ENCODE assay signal across 9 cellular contexts in genomic region chrX:10016516-10017132, GRCh38. TPM values are rescaled to one million over a fixed set of nuclear protein-coding genes. Genes with fewer than 3 reads are reported as not detected.
DNase-seq lines count a peak whose midpoint lies in the region; ATAC-seq lines count a peak whose summit lies in the region.
"Had no signal": no experiment of that assay in that cellular context is flagged by ENCODE, and none has a peak within 500 bp of the region (broad histone marks: within the 10 kb centered on the region; RNA-seq: fewer than 3 reads in every experiment).

No MANE protein-coding gene starts in this region.

- no peak for ATAC-seq in right cardiac atrium

- H3K9me3 ChIP-seq in right cardiac atrium (ENCODE audit: control insufficient read depth, low read length) (no peaks in the 10 kb centered on the region), skeletal muscle satellite cell (replicated peaks; ENCODE audit: low read length) (no peaks in the 10 kb centered on the region)

- H3K27me3 Mint-ChIP-seq in activated CD4-positive, alpha-beta memory T cell treated with anti-CD3 and anti-CD28 coated beads for 36 hours: peaks cover 4% of the 10 kb centered on the region

- H3K4me3 ChIP-seq in H7 (ENCODE audit: insufficient read depth, low read depth, low read length) (peak overlapping the region; percentile 72), right cardiac atrium (ENCODE audit: low read length) (peak overlapping the region; percentile 98), skeletal muscle satellite cell (ENCODE audit: low read length) (peak overlapping the region; percentile 76)

- no peak overlapping the region for H3K27ac Mint-ChIP-seq in activated CD4-positive, alpha-beta memory T cell treated with anti-CD3 and anti-CD28 coated beads for 36 hours

- 16% methylated on average over 11 of the region's 11 CpGs for WGBS in right cardiac atrium

- peak overlapping the region; percentile 87 for H3K4me2 ChIP-seq in skeletal muscle satellite cell (ENCODE audit: low read length)

- H3K4me1 ChIP-seq in right cardiac atrium (ENCODE audit: control insufficient read depth, insufficient read depth, low read length) (peaks cover 6% of the 10 kb centered on the region), skeletal muscle satellite cell (ENCODE audit: control insufficient read depth, insufficient read depth, low read length) (peaks cover 28% of the 10 kb centered on the region)

- peak overlapping the region; percentile 83 for H3K9ac ChIP-seq in skeletal muscle satellite cell (ENCODE audit: low read depth, low read length)

- H3K4me3 Mint-ChIP-seq in activated CD4-positive, alpha-beta memory T cell treated with anti-CD3 and anti-CD28 coated beads for 36 hours: peak overlapping the region; percentile 67

- intact Hi-C loops in activated CD4-positive, alpha-beta memory T cell treated with anti-CD3 and anti-CD28 coated beads for 36 hours (cut with micrococcal nuclease): loop anchor here (10.0 kb wide), 1 partner anchor 552 kb away; the partner anchor contains the start of gene TBL1X
- intact Hi-C loops in right cardiac atrium (cut with DNase I): no loop called here

- POLR2A ChIA-PET in activated CD4-positive, alpha-beta memory T cell treated with anti-CD3 and anti-CD28 coated beads for 36 hours (lab: Charles Lee): interaction anchor here (1.1 kb wide), 1 partner anchor 13 kb away, joined by 3 read pairs; no protein-coding TSS in a partner anchor

- H3K9me3 Mint-ChIP-seq in activated CD4-positive, alpha-beta memory T cell treated with anti-CD3 and anti-CD28 coated beads for 36 hours: no peaks in the 10 kb centered on the region

- H3K4me1 Mint-ChIP-seq in activated CD4-positive, alpha-beta memory T cell treated with anti-CD3 and anti-CD28 coated beads for 36 hours (ENCODE audit: low read depth): peaks cover 29% of the 10 kb centered on the region

- H3K27ac ChIP-seq in right cardiac atrium (ENCODE audit: low read length): peak overlapping the region; percentile 96

- CTCF ChIA-PET in activated CD4-positive, alpha-beta memory T cell treated with anti-CD3 and anti-CD28 coated beads for 36 hours (lab: Charles Lee): no interaction called here

- no peaks in the 10 kb centered on the region for H3K27me3 ChIP-seq in H7 (ENCODE audit: control insufficient read depth, insufficient read depth, low read length)
- H3K27me3 ChIP-seq in right cardiac atrium (ENCODE audit: control insufficient read depth, insufficient read depth): no peaks in the 10 kb centered on the region
- no peaks in the 10 kb centered on the region for H3K27me3 ChIP-seq in skeletal muscle satellite cell (ENCODE audit: control insufficient read depth, insufficient read depth, low read length)

- H3K36me3 ChIP-seq in H7 (replicated peaks; ENCODE audit: control insufficient read depth, insufficient read depth, low read length) (no peaks in the 10 kb centered on the region), skeletal muscle satellite cell (ENCODE audit: insufficient read depth, low read length) (no peaks in the 10 kb centered on the region)

- no peaks in the 10 kb centered on the region for H3K36me3 Mint-ChIP-seq in activated CD4-positive, alpha-beta memory T cell treated with anti-CD3 and anti-CD28 coated beads for 36 hours

- DNase-seq in H7 (no peak), right cardiac atrium (no peak), NCI-H2171 (lab: John Stamatoyannopoulos, UW) (no peak), cerebellar nuclear complex (lab: John Stamatoyannopoulos, UW) (no peak), SK-N-DZ (ENCODE audit: low spot score) (no peak), NCI-H187 treated with DMSO at 0.1 percent for 48 hours (lab: John Stamatoyannopoulos, UW) (no peak)
- DNase-seq in activated CD4-positive, alpha-beta memory T cell treated with anti-CD3 and anti-CD28 coated beads for 36 hours: no peak

RNA-seq across cellular contexts. Expression of gene CLDN34, which starts 49.5 kb away (rescaled TPM):
- 0.52 TPM in 1 of 2 replicates, not detected in the other for total RNA-seq in H7 (2014; rRNA removed; shearing (Covaris generic))
- total RNA-seq in activated CD4-positive, alpha-beta memory T cell treated with anti-CD3 and anti-CD28 coated beads for 36 hours: not detected
- under 1 TPM in 3 of 4 donors, not detected in 1; 0.23 to 0.42 (median 0.36) TPM for total RNA-seq in right cardiac atrium
- not detected for polyA plus RNA-seq in right cardiac atrium
- not detected in 2 replicates for total RNA-seq in skeletal muscle satellite cell (2012; rRNA removed)
- not detected in 2 replicates for polyA plus RNA-seq in SK-N-DZ (2014; cell fraction: cytosol; rRNA removed)
- not detected in 2 replicates for polyA plus RNA-seq in SK-N-DZ (2014; cell fraction: nucleus; rRNA removed)
- total RNA-seq: mesenteric fat pad had no signal
